ENCODE assay signal across 17 cellular contexts in the genomic region with DNA sequence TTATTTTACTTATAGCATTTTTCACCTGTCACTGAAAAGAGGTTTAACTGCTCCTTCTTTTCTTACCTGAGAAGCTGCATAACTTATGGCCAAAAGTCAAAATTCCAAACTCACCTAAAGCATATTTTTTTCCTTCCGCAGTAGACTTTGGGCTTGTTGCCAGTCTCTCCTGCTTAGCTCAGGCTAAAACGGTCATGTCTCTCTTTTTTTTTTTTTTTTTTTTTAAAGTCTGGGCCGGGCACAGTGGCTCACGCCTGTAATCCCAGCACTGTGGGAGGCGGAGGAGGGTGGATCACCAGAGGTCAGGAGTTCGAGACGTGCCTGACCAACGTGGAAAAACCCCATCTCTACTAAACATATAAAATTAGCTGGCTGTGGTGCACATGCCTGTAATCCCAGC.
"Had no signal": no experiment of that assay in that cellular context is flagged by ENCODE, and none has a peak within 500 bp of the region (broad histone marks: within the 10 kb centered on the region; RNA-seq: fewer than 3 reads in every experiment).

No MANE protein-coding gene starts in this region.

- H3K4me1 ChIP-seq: colonic mucosa, gastroesophageal sphincter, stomach had no signal

- ATAC-seq: activated T-cell treated with anti-CD3 and anti-CD28 coated beads, Interleukin-2, amount 50 U/mL, for 4 hours; gastroesophageal sphincter had no signal

- H3K9me3 ChIP-seq: colonic mucosa, ovary, thoracic aorta had no signal

- H3K27me3 ChIP-seq: cardiac muscle cell, colonic mucosa, gastroesophageal sphincter, ovary, stomach had no signal

- FAIRE-seq: endothelial cell of umbilical vein, kidney had no signal

- DNase-seq: activated CD4-positive, alpha-beta memory T cell treated with anti-CD3 and anti-CD28 coated beads for 36 hours; activated gamma-delta T cell; activated naive CD8-positive, alpha-beta T cell treated with anti-CD3 and anti-CD28 coated beads, Interleukin-2, amount 10 ng/mL, durations not matched to agents 7 days and 5 days; activated T-cell treated with anti-CD3 and anti-CD28 coated beads, Interleukin-2, amount 50 U/mL, for 4 hours; aorta; colonic mucosa; effector CD4-positive, alpha-beta T cell; kidney; ovary; retina; stimulated activated CD4-positive, alpha-beta T cell treated with anti-CD3 and anti-CD28 coated beads, Interleukin-4, amount 100 ng/mL, for 4 hours; stomach had no signal

- H3K27ac ChIP-seq: cardiac muscle cell, colonic mucosa, gastroesophageal sphincter, ovary, skin epidermis, stomach, thoracic aorta had no signal

- H3K4me3 ChIP-seq: cardiac muscle cell, colonic mucosa, gastroesophageal sphincter, ovary, skin epidermis, stomach, thoracic aorta had no signal

- H3K36me3 ChIP-seq: cardiac muscle cell, colonic mucosa, gastroesophageal sphincter, ovary, stomach, thoracic aorta had no signal
